In genomic region chr6:3742426-3743344, GRCh38 we compare ENCODE assay signal across 1 cellular context.
TF ChIP-seq lines count a peak whose summit lies in the region.

No MANE protein-coding gene starts in this region.

TF ChIP-seq in HepG2, 621 proteins besides CTCF, POLR2A, EP300 and RAD21 (continued from another document and continues in another):
- TF ChIP-seq FOXO4 (CRISPR knock-in tag; conservative IDR thresholded peaks at IDR 0.05) (no peak), ZNF543 (CRISPR knock-in tag; IDR thresholded peaks at IDR 0.05) (no peak), ZFP36L1 (CRISPR knock-in tag; IDR thresholded peaks at IDR 0.05) (peak; percentile 75; the same call in 1 of the 2 replicates), ZKSCAN8 (CRISPR knock-in tag; IDR thresholded peaks at IDR 0.05; ENCODE audit: borderline replicate concordance) (peak; percentile 68; the same call in 1 of the 2 replicates), ZFP37 (CRISPR knock-in tag; IDR thresholded peaks at IDR 0.05; ENCODE audit: borderline replicate concordance) (no peak), NR2F6 (IDR thresholded peaks at IDR 0.05) (0 out of 2 replicates have a peak, but pooled peaks have one; percentile 29), NR2F6 (CRISPR knock-in tag; IDR thresholded peaks at IDR 0.05) (peak; percentile 76), ZFYVE20 (CRISPR knock-in tag; IDR thresholded peaks at IDR 0.05; ENCODE audit: borderline replicate concordance, low read depth) (no peak), SMC3 (IDR thresholded peaks at IDR 0.05; ENCODE audit: low read length) (peak; percentile 87), ZNF232 (CRISPR knock-in tag; IDR thresholded peaks at IDR 0.05; ENCODE audit: borderline replicate concordance) (0 out of 2 replicates have a peak, but pooled peaks have one; percentile 28), MAZ (IDR thresholded peaks at IDR 0.05; ENCODE audit: borderline replicate concordance, low read depth, low read length) (no peak), MAZ (CRISPR knock-in tag; IDR thresholded peaks at IDR 0.05; ENCODE audit: low read depth) (0 out of 2 replicates have a peak, but pooled peaks have one; percentile 54), IRX3 (CRISPR knock-in tag; IDR thresholded peaks at IDR 0.05; ENCODE audit: borderline replicate concordance, low read depth) (no peak), SYNCRIP (IDR thresholded peaks at IDR 0.05; ENCODE audit: insufficient read depth, low read depth, low read length) (no peak), CBX2 (IDR thresholded peaks at IDR 0.05; ENCODE audit: low read depth, low read length) (no peak), CBX2 (CRISPR knock-in tag; IDR thresholded peaks at IDR 0.05; ENCODE audit: low read depth) (no peak), ARID5B (CRISPR knock-in tag; IDR thresholded peaks at IDR 0.05) (peak; percentile 75), ZNF674 (CRISPR knock-in tag; IDR thresholded peaks at IDR 0.05; ENCODE audit: low read depth) (no peak), NCOA1 (CRISPR knock-in tag; IDR thresholded peaks at IDR 0.05) (0 out of 2 replicates have a peak, but pooled peaks have one; percentile 19), ZNF770 (CRISPR knock-in tag; IDR thresholded peaks at IDR 0.05) (peak; percentile 54; the same call in 1 of the 2 replicates), ZFAT (CRISPR knock-in tag; conservative IDR thresholded peaks at IDR 0.05) (no peak), ARNTL (CRISPR knock-in tag; IDR thresholded peaks at IDR 0.05) (no peak), ZBTB3 (CRISPR knock-in tag; IDR thresholded peaks at IDR 0.05; ENCODE audit: borderline replicate concordance, low read depth) (no peak), MLLT10 (CRISPR knock-in tag; IDR thresholded peaks at IDR 0.05) (no peak), ZBTB40 (IDR thresholded peaks at IDR 0.05) (no peak), ZBTB40 (CRISPR knock-in tag; IDR thresholded peaks at IDR 0.05) (no peak), MYPOP (CRISPR knock-in tag; IDR thresholded peaks at IDR 0.05) (peak; percentile 68; the same call in 1 of the 2 replicates), SP1 (IDR thresholded peaks at IDR 0.05) (no peak), SP1 (CRISPR knock-in tag; IDR thresholded peaks at IDR 0.05) (no peak), ARNT2 (CRISPR knock-in tag; IDR thresholded peaks at IDR 0.05; ENCODE audit: low read depth) (no peak), MTERF4 (CRISPR knock-in tag; IDR thresholded peaks at IDR 0.05) (no peak; the same call in 1 of the 2 replicates), ZNF33B (CRISPR knock-in tag; IDR thresholded peaks at IDR 0.05) (no peak), PRDM10 (CRISPR knock-in tag; IDR thresholded peaks at IDR 0.05; ENCODE audit: low read depth) (no peak), PCBP2 (optimal IDR thresholded peaks at IDR 0.05; ENCODE audit: low read depth, low read length, poor library complexity, severe bottlenecking) (no peak), NONO (IDR thresholded peaks at IDR 0.05) (no peak), NONO (CRISPR knock-in tag; conservative IDR thresholded peaks at IDR 0.05) (peak; percentile 54; the same call in 1 of the 2 replicates), RBM39 (IDR thresholded peaks at IDR 0.05; ENCODE audit: low read depth, low read length, poor library complexity, severe bottlenecking) (no peak), ZNF737 (CRISPR knock-in tag; IDR thresholded peaks at IDR 0.05; ENCODE audit: borderline replicate concordance) (no peak), CREM (IDR thresholded peaks at IDR 0.05) (no peak; the same call in 1 of the 2 replicates), CREM (CRISPR knock-in tag; IDR thresholded peaks at IDR 0.05) (no peak)
